1 cellular context compared by ENCODE assay signal in genomic region chr20:63854069-63854765, GRCh38.
TF ChIP-seq lines count a peak whose summit lies in the region.

No MANE protein-coding gene starts in this region.

TF ChIP-seq in HepG2, 621 proteins besides CTCF, POLR2A, EP300 and RAD21 (continued from another document and continues in another):
- TF ChIP-seq ZBTB10 (CRISPR knock-in tag; IDR thresholded peaks at IDR 0.05; ENCODE audit: borderline replicate concordance): peak; percentile 99
- TF ChIP-seq TGIF2 (CRISPR knock-in tag; IDR thresholded peaks at IDR 0.05): no peak
- TF ChIP-seq ISL2 (CRISPR knock-in tag; IDR thresholded peaks at IDR 0.05): peak; percentile 38
- TF ChIP-seq ZNF768 (CRISPR knock-in tag; IDR thresholded peaks at IDR 0.05): peak; percentile 66
- TF ChIP-seq ZNF773 (CRISPR knock-in tag; IDR thresholded peaks at IDR 0.05; ENCODE audit: borderline replicate concordance): no peak
- no peak for TF ChIP-seq NFE2L1 (CRISPR knock-in tag; IDR thresholded peaks at IDR 0.05; ENCODE audit: borderline replicate concordance)
- no peak for TF ChIP-seq ZNF784 (CRISPR knock-in tag; IDR thresholded peaks at IDR 0.05; ENCODE audit: borderline replicate concordance)
- peak; percentile 57; the same call in 1 of the 2 replicates for TF ChIP-seq ZSCAN9 (CRISPR knock-in tag; IDR thresholded peaks at IDR 0.05; ENCODE audit: borderline replicate concordance)
- TF ChIP-seq CENPX (CRISPR knock-in tag; IDR thresholded peaks at IDR 0.05): no peak
- TF ChIP-seq PRDM10 (CRISPR knock-in tag; IDR thresholded peaks at IDR 0.05; ENCODE audit: low read depth): 0 out of 2 replicates have a peak, but pooled peaks have one; percentile 37
- no peak for TF ChIP-seq CC2D1A (CRISPR knock-in tag; IDR thresholded peaks at IDR 0.05)
- no peak for TF ChIP-seq SNAI1 (CRISPR knock-in tag; IDR thresholded peaks at IDR 0.05; ENCODE audit: borderline replicate concordance)
- no peak for TF ChIP-seq ZNF703 (CRISPR knock-in tag; IDR thresholded peaks at IDR 0.05; ENCODE audit: borderline replicate concordance)
- no peak for TF ChIP-seq ZNF770 (CRISPR knock-in tag; IDR thresholded peaks at IDR 0.05)
- peak; percentile 93; the same call in 1 of the 2 replicates for TF ChIP-seq ZSCAN20 (CRISPR knock-in tag; IDR thresholded peaks at IDR 0.05; ENCODE audit: borderline replicate concordance)
- TF ChIP-seq TCF7 (IDR thresholded peaks at IDR 0.05; ENCODE audit: low read depth): peak; percentile 91
- no peak for TF ChIP-seq FOXK2 (IDR thresholded peaks at IDR 0.05)
- peak; percentile 37 for TF ChIP-seq SRSF1 (optimal IDR thresholded peaks at IDR 0.05; ENCODE audit: low read depth, low read length)
- TF ChIP-seq KDM5B (CRISPR knock-in tag; IDR thresholded peaks at IDR 0.05; ENCODE audit: borderline replicate concordance): no peak
- peak; percentile 21; the same call in 1 of the 2 replicates for TF ChIP-seq GATA4 (IDR thresholded peaks at IDR 0.05; ENCODE audit: borderline replicate concordance, low read depth)
- TF ChIP-seq SMAD3 (CRISPR knock-in tag; IDR thresholded peaks at IDR 0.05): no peak
- no peak for TF ChIP-seq ZNF362 (CRISPR knock-in tag; IDR thresholded peaks at IDR 0.05; ENCODE audit: borderline replicate concordance)
- TF ChIP-seq CBX2 (IDR thresholded peaks at IDR 0.05; ENCODE audit: low read depth, low read length): no peak
- TF ChIP-seq CBX2 (CRISPR knock-in tag; IDR thresholded peaks at IDR 0.05; ENCODE audit: low read depth): no peak
- TF ChIP-seq HMG20B (CRISPR knock-in tag; conservative IDR thresholded peaks at IDR 0.05): no peak
- no peak for TF ChIP-seq PLRG1 (conservative IDR thresholded peaks at IDR 0.05)
- no peak for TF ChIP-seq MLLT10 (CRISPR knock-in tag; IDR thresholded peaks at IDR 0.05)
- peak; percentile 63 for TF ChIP-seq HOXA3 (CRISPR knock-in tag; IDR thresholded peaks at IDR 0.05)
- TF ChIP-seq ZNF44 (CRISPR knock-in tag; IDR thresholded peaks at IDR 0.05): no peak
- TF ChIP-seq EHMT2 (IDR thresholded peaks at IDR 0.05; ENCODE audit: borderline replicate concordance, low read depth, low read length): no peak
- TF ChIP-seq CREB3 (CRISPR knock-in tag; IDR thresholded peaks at IDR 0.05): no peak
- TF ChIP-seq MTA1 (CRISPR knock-in tag; IDR thresholded peaks at IDR 0.05; ENCODE audit: borderline replicate concordance): peak; percentile 47; the same call in 1 of the 2 replicates
- TF ChIP-seq KAT2B (IDR thresholded peaks at IDR 0.05; ENCODE audit: borderline replicate concordance, low read depth, low read length): no peak
- TF ChIP-seq ZNF577 (CRISPR knock-in tag; IDR thresholded peaks at IDR 0.05; ENCODE audit: borderline replicate concordance, low read depth): no peak
- no peak for TF ChIP-seq STAT6 (CRISPR knock-in tag; IDR thresholded peaks at IDR 0.05; ENCODE audit: borderline replicate concordance)
- TF ChIP-seq YEATS2 (CRISPR knock-in tag; IDR thresholded peaks at IDR 0.05; ENCODE audit: borderline replicate concordance): peak; percentile 36; the same call in 1 of the 2 replicates
- no peak; the same call in 1 of the 2 replicates for TF ChIP-seq ZNF317 (CRISPR knock-in tag; IDR thresholded peaks at IDR 0.05)
- 0 out of 2 replicates have a peak, but pooled peaks have one; percentile 36 for TF ChIP-seq PAX8 (CRISPR knock-in tag; IDR thresholded peaks at IDR 0.05; ENCODE audit: borderline replicate concordance)
- no peak for TF ChIP-seq KLF9 (CRISPR knock-in tag; IDR thresholded peaks at IDR 0.05; ENCODE audit: low read depth)
- no peak for TF ChIP-seq ZXDC (CRISPR knock-in tag; IDR thresholded peaks at IDR 0.05)
- peak; percentile 89; the same call in 1 of the 2 replicates for TF ChIP-seq ZNF572 (CRISPR knock-in tag; IDR thresholded peaks at IDR 0.05)
- TF ChIP-seq ZMAT5 (CRISPR knock-in tag; IDR thresholded peaks at IDR 0.05; ENCODE audit: borderline replicate concordance, low read depth): no peak
- no peak; the same call in 1 of the 2 replicates for TF ChIP-seq ZNF580 (CRISPR knock-in tag; IDR thresholded peaks at IDR 0.05; ENCODE audit: borderline replicate concordance, low read depth)
- TF ChIP-seq ELF4 (CRISPR knock-in tag; IDR thresholded peaks at IDR 0.05; ENCODE audit: borderline replicate concordance): no peak
- peak; percentile 30 for TF ChIP-seq SALL1 (CRISPR knock-in tag; IDR thresholded peaks at IDR 0.05)
- 0 out of 2 replicates have a peak, but pooled peaks have one; percentile 73 for TF ChIP-seq ATF5 (CRISPR knock-in tag; IDR thresholded peaks at IDR 0.05; ENCODE audit: low read depth)
- TF ChIP-seq AKAP8 (CRISPR knock-in tag; IDR thresholded peaks at IDR 0.05): peak; percentile 83
